1 cellular context compared by ENCODE assay signal in genomic region chr16:5461141-5461540, GRCh38.
TF ChIP-seq lines count a peak whose summit lies in the region.

No MANE protein-coding gene starts in this region.

TF ChIP-seq in SK-N-SH, 30 proteins besides CTCF, POLR2A, EP300 and RAD21 (continued from another document):
- TF ChIP-seq REST (IDR thresholded peaks at IDR 0.05; ENCODE audit: low read depth, low read length) = no peak
- TF ChIP-seq PBX3 (IDR thresholded peaks at IDR 0.05) = no peak
- no peak for TF ChIP-seq TEAD4 (IDR thresholded peaks at IDR 0.05; ENCODE audit: borderline replicate concordance, insufficient read depth)
